9 cellular contexts compared by ENCODE assay signal in genomic region chr2:157468931-157469708, GRCh38. TPM values are rescaled to one million over a fixed set of nuclear protein-coding genes. Genes with fewer than 3 reads are reported as not detected.
DNase-seq lines count a peak whose midpoint lies in the region; ATAC-seq and TF ChIP-seq lines count a peak whose summit lies in the region.
"Had no signal": no experiment of that assay in that cellular context is flagged by ENCODE, and none has a peak within 500 bp of the region (broad histone marks: within the 10 kb centered on the region; RNA-seq: fewer than 3 reads in every experiment).

No MANE protein-coding gene starts in this region.

- H3K4me1 ChIP-seq in esophagus squamous epithelium (no peaks in the 10 kb centered on the region), thoracic aorta (ENCODE audit: control insufficient read depth in 1 of 2, low read depth in 2 of 2) (no peaks in the 10 kb centered on the region)

- peak overlapping the region; percentile 74 for H3K4me3 Mint-ChIP-seq in activated naive CD4-positive, alpha-beta T cell treated with anti-CD3 and anti-CD28 coated beads, Interleukin-2, amount 50 U/mL, for 24 hours

- ATAC-seq in HG02938 (IDR thresholded peaks at IDR 0.05; ENCODE audit: unreplicated experiment), result peak; percentile 74
- ATAC-seq in thoracic aorta (ENCODE audit: insufficient number of reproducible peaks, low FRiP score, low read depth), result no peak

- no peak for TF ChIP-seq CTCF in esophagus squamous epithelium (IDR thresholded peaks at IDR 0.05)
- TF ChIP-seq CTCF in thoracic aorta (IDR thresholded peaks at IDR 0.05), result no peak

- H3K9me3 ChIP-seq in esophagus squamous epithelium (no peaks in the 10 kb centered on the region), thoracic aorta (no peaks in the 10 kb centered on the region)

- H3K4me3 ChIP-seq in esophagus squamous epithelium, result peak overlapping the region in 1 of 4 donors; percentile 14
- H3K4me3 ChIP-seq in thoracic aorta, result peak overlapping the region; percentile 29
- H3K4me3 ChIP-seq: cardiac muscle cell had no signal

- H3K9me3 Mint-ChIP-seq in activated naive CD4-positive, alpha-beta T cell treated with anti-CD3 and anti-CD28 coated beads, Interleukin-2, amount 50 U/mL, for 24 hours, result peaks cover 9% of the 10 kb centered on the region

- no peak for DNase-seq in activated naive CD4-positive, alpha-beta T cell treated with Interleukin-2 at 50 U/mL for 16 hours
- DNase-seq in OCI-M1 (lab: John Stamatoyannopoulos, UW) (peak; percentile 90), esophagus squamous epithelium (lab: John Stamatoyannopoulos, UW) (no peak), thoracic aorta (ENCODE audit: low spot score) (no peak), NCI-H748 (lab: John Stamatoyannopoulos, UW; ENCODE audit: unreplicated experiment) (no peak)
- DNase-seq in activated effector memory CD4-positive, alpha-beta T cell treated with anti-CD3 and anti-CD28 coated beads, Interleukin-2, amount 50 U/mL, for 16 hours, result no peak

- peak overlapping the region in 3 of 4 donors; percentile 39 to 78 (median 58) for H3K27ac ChIP-seq in esophagus squamous epithelium
- peak overlapping the region in 1 of 2 donors; percentile 51 for H3K27ac ChIP-seq in thoracic aorta
- H3K27ac ChIP-seq: cardiac muscle cell had no signal

- intact Hi-C loops in esophagus squamous epithelium (cut with DNase I), result no loop called here

- peaks cover 85% of the 10 kb centered on the region for H3K4me1 Mint-ChIP-seq in activated naive CD4-positive, alpha-beta T cell treated with anti-CD3 and anti-CD28 coated beads, Interleukin-2, amount 50 U/mL, for 24 hours

- H3K27ac Mint-ChIP-seq in activated naive CD4-positive, alpha-beta T cell treated with anti-CD3 and anti-CD28 coated beads, Interleukin-2, amount 50 U/mL, for 24 hours, result peak overlapping the region; percentile 94

- H3K36me3 ChIP-seq in esophagus squamous epithelium (no peaks in the 10 kb centered on the region), thoracic aorta (no peaks in the 10 kb centered on the region)
- H3K36me3 ChIP-seq: cardiac muscle cell had no signal

- H3K27me3 ChIP-seq in esophagus squamous epithelium (no peaks in the 10 kb centered on the region), thoracic aorta (replicated peaks; ENCODE audit: insufficient read depth) (no peaks in the 10 kb centered on the region)
- H3K27me3 ChIP-seq: cardiac muscle cell had no signal

- peaks cover 5% of the 10 kb centered on the region for H3K36me3 Mint-ChIP-seq in activated naive CD4-positive, alpha-beta T cell treated with anti-CD3 and anti-CD28 coated beads, Interleukin-2, amount 50 U/mL, for 24 hours

- no peaks in the 10 kb centered on the region for H3K27me3 Mint-ChIP-seq in activated naive CD4-positive, alpha-beta T cell treated with anti-CD3 and anti-CD28 coated beads, Interleukin-2, amount 50 U/mL, for 24 hours

- WGBS in esophagus squamous epithelium, 2 donors, result 42 to 53% methylated on average over 8 of the region's 8 CpGs

- TF ChIP-seq POLR2A in esophagus squamous epithelium (IDR thresholded peaks at IDR 0.05), result peak in 1 of 4 donors; percentile 24

RNA-seq across cellular contexts. Expression of gene CYTIP, which starts 25.2 kb away (rescaled TPM):
- total RNA-seq in esophagus squamous epithelium (10 to 100 TPM in 1 of 4 donors, 1 to 10 TPM in 3; 3.2 to 12.4 (median 3.6) TPM), thoracic aorta (10 to 100 TPM in 1 of 2 donors, 1 to 10 TPM in 1; 4.5 to 21.2 TPM)
- total RNA-seq: cardiac muscle cell had no signal
